In the genomic region with DNA sequence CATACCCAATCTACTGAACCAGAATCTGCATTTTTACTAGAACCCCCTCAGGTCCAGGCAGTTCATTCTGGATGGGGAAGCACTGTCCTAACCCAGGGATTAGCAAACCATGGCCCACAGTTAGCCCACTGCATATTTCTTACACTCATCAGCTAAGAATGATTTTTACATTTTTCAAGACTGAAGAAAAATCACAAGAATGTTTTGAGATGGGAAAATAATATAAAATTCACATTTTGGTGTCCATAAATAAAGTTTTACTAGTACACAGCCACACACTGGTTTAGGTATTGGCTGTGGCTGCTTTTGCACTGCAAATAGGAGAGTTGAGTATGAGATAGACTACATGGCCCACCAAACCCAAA, we compare ENCODE assay signal across 1 cellular context.
TF ChIP-seq lines count a peak whose summit lies in the region.

No MANE protein-coding gene starts in this region.

TF ChIP-seq in GM23338, 12 proteins besides CTCF, POLR2A, EP300 and RAD21 (continued from another document):
- TF ChIP-seq, protein P1, sequence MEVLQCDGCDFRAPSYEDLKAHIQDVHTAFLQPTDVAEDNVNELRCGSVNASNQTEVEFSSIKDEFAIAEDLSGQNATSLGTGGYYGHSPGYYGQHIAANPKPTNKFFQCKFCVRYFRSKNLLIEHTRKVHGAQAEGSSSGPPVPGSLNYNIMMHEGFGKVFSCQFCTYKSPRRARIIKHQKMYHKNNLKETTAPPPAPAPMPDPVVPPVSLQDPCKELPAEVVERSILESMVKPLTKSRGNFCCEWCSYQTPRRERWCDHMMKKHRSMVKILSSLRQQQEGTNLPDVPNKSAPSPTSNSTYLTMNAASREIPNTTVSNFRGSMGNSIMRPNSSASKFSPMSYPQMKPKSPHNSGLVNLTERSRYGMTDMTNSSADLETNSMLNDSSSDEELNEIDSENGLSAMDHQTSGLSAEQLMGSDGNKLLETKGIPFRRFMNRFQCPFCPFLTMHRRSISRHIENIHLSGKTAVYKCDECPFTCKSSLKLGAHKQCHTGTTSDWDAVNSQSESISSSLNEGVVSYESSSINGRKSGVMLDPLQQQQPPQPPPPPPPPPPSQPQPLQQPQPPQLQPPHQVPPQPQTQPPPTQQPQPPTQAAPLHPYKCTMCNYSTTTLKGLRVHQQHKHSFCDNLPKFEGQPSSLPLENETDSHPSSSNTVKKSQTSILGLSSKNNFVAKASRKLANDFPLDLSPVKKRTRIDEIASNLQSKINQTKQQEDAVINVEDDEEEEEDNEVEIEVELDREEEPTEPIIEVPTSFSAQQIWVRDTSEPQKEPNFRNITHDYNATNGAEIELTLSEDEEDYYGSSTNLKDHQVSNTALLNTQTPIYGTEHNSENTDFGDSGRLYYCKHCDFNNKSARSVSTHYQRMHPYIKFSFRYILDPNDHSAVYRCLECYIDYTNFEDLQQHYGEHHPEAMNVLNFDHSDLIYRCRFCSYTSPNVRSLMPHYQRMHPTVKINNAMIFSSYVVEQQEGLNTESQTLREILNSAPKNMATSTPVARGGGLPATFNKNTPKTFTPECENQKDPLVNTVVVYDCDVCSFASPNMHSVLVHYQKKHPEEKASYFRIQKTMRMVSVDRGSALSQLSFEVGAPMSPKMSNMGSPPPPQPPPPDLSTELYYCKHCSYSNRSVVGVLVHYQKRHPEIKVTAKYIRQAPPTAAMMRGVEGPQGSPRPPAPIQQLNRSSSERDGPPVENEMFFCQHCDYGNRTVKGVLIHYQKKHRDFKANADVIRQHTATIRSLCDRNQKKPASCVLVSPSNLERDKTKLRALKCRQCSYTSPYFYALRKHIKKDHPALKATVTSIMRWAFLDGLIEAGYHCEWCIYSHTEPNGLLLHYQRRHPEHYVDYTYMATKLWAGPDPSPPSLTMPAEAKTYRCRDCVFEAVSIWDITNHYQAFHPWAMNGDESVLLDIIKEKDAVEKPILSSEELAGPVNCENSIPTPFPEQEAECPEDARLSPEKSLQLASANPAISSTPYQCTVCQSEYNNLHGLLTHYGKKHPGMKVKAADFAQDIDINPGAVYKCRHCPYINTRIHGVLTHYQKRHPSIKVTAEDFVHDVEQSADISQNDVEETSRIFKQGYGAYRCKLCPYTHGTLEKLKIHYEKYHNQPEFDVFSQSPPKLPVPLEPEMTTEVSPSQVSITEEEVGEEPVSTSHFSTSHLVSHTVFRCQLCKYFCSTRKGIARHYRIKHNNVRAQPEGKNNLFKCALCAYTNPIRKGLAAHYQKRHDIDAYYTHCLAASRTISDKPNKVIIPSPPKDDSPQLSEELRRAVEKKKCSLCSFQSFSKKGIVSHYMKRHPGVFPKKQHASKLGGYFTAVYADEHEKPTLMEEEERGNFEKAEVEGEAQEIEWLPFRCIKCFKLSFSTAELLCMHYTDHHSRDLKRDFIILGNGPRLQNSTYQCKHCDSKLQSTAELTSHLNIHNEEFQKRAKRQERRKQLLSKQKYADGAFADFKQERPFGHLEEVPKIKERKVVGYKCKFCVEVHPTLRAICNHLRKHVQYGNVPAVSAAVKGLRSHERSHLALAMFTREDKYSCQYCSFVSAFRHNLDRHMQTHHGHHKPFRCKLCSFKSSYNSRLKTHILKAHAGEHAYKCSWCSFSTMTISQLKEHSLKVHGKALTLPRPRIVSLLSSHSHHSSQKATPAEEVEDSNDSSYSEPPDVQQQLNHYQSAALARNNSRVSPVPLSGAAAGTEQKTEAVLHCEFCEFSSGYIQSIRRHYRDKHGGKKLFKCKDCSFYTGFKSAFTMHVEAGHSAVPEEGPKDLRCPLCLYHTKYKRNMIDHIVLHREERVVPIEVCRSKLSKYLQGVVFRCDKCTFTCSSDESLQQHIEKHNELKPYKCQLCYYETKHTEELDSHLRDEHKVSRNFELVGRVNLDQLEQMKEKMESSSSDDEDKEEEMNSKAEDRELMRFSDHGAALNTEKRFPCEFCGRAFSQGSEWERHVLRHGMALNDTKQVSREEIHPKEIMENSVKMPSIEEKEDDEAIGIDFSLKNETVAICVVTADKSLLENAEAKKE (CRISPR knock-in tag; IDR thresholded peaks at IDR 0.05): no peak
- no peak for TF ChIP-seq NANOG (IDR thresholded peaks at IDR 0.05; ENCODE audit: borderline replicate concordance)
- no peak for TF ChIP-seq ZNF331 (CRISPR knock-in tag; IDR thresholded peaks at IDR 0.05; ENCODE audit: low read depth)
- no peak for TF ChIP-seq ETS1 (IDR thresholded peaks at IDR 0.05)
- no peak for TF ChIP-seq CREB1 (CRISPR knock-in tag; IDR thresholded peaks at IDR 0.05; ENCODE audit: low read depth)
- no peak for TF ChIP-seq POLR2AphosphoS5 (IDR thresholded peaks at IDR 0.05; ENCODE audit: low read depth)
- TF ChIP-seq ZNF114 (CRISPR knock-in tag; IDR thresholded peaks at IDR 0.05): no peak
- no peak for TF ChIP-seq JUNB (IDR thresholded peaks at IDR 0.05; ENCODE audit: unreplicated experiment)
- TF ChIP-seq STAT1 (IDR thresholded peaks at IDR 0.05; ENCODE audit: unreplicated experiment): no peak
- TF ChIP-seq EZH2phosphoT487 (IDR thresholded peaks at IDR 0.05; ENCODE audit: unreplicated experiment): no peak
- TF ChIP-seq EZH2 (IDR thresholded peaks at IDR 0.05; ENCODE audit: low read depth, unreplicated experiment): no peak
